In genomic region chr1:205321109-205321958, GRCh38 we compare ENCODE assay signal across 1 cellular context.
TF ChIP-seq lines count a peak whose summit lies in the region.

Gene NUAK2, minus strand, starts transcription at chr1:205321745. Its CDS starts 117 bp downstream, at chr1:205321628.

TF ChIP-seq in K562, 482 proteins besides CTCF, POLR2A, EP300 and RAD21 (continued from another document and continues in another):
- TF ChIP-seq SMAD4 (CRISPR knock-in tag; conservative IDR thresholded peaks at IDR 0.05) (peak; percentile 42; the same call in 1 of the 2 replicates), ZSCAN32 (CRISPR knock-in tag; IDR thresholded peaks at IDR 0.05) (no peak), ZNF165 (CRISPR knock-in tag; IDR thresholded peaks at IDR 0.05; ENCODE audit: borderline replicate concordance) (peak; percentile 47; the same call in 1 of the 2 replicates), ZC3H11A (IDR thresholded peaks at IDR 0.05; ENCODE audit: low read depth, low read length) (no peak), CHD4 (IDR thresholded peaks at IDR 0.05; ENCODE audit: insufficient read depth, insufficient replicate concordance, low read depth, low read length, poor library complexity, severe bottlenecking) (no peak), ZBTB7A (IDR thresholded peaks at IDR 0.05; ENCODE audit: borderline replicate concordance, control insufficient read depth, low read depth, low read length) (no peak), ZNF707 (CRISPR knock-in tag; conservative IDR thresholded peaks at IDR 0.05) (0 out of 2 replicates have a peak, but pooled peaks have one; percentile 43), DLX4 (CRISPR knock-in tag; IDR thresholded peaks at IDR 0.05) (no peak), SP1 (CRISPR knock-in tag; IDR thresholded peaks at IDR 0.05) (peak; percentile 92), EWSR1 (IDR thresholded peaks at IDR 0.05; ENCODE audit: borderline replicate concordance, low read depth, partially characterized antibody) (no peak), ZNF316 (IDR thresholded peaks at IDR 0.05) (no peak), TGIF2 (CRISPR knock-in tag; IDR thresholded peaks at IDR 0.05) (no peak), CCAR2 (IDR thresholded peaks at IDR 0.05; ENCODE audit: low read depth, low read length) (no peak), POLR2G (IDR thresholded peaks at IDR 0.05; ENCODE audit: low read depth, low read length) (peak; percentile 62), CHCHD3 (CRISPR knock-in tag; IDR thresholded peaks at IDR 0.05) (no peak), ARID3A (IDR thresholded peaks at IDR 0.05; ENCODE audit: borderline replicate concordance, low read depth, low read length) (no peak), HDGF (IDR thresholded peaks at IDR 0.05) (no peak), ZC3H8 (IDR thresholded peaks at IDR 0.05) (no peak), KDM5B (IDR thresholded peaks at IDR 0.05; ENCODE audit: insufficient replicate concordance, low read depth, low read length) (peak; percentile 59), ERF (CRISPR knock-in tag; IDR thresholded peaks at IDR 0.05) (no peak), RUNX1 (IDR thresholded peaks at IDR 0.05; ENCODE audit: low read depth) (0 out of 2 replicates have a peak, but pooled peaks have one; percentile 10), MGA (IDR thresholded peaks at IDR 0.05) (peak; percentile 99), HEY1 (CRISPR knock-in tag; IDR thresholded peaks at IDR 0.05; ENCODE audit: borderline replicate concordance) (no peak), NUFIP1 (IDR thresholded peaks at IDR 0.05; ENCODE audit: partially characterized antibody) (no peak), CLOCK (CRISPR knock-in tag; IDR thresholded peaks at IDR 0.05; ENCODE audit: borderline replicate concordance) (no peak), GMEB1 (CRISPR knock-in tag; IDR thresholded peaks at IDR 0.05) (peak; percentile 11; the same call in 1 of the 2 replicates), KDM2B (CRISPR knock-in tag; IDR thresholded peaks at IDR 0.05) (peak; percentile 69; the same call in 1 of the 2 replicates), HDAC6 (IDR thresholded peaks at IDR 0.05; ENCODE audit: low read depth, low read length) (no peak), ZNF639 (CRISPR knock-in tag; conservative IDR thresholded peaks at IDR 0.05 in 1 of 2, IDR thresholded peaks at IDR 0.05 in 1 of 2) (no peak), SNRNP70 (optimal IDR thresholded peaks at IDR 0.05; ENCODE audit: low read depth, low read length) (no peak), SMARCA5 (IDR thresholded peaks at IDR 0.05) (no peak), SNIP1 (IDR thresholded peaks at IDR 0.05; ENCODE audit: low read depth) (no peak), HNRNPLL (IDR thresholded peaks at IDR 0.05; ENCODE audit: low read depth, low read length, poor library complexity, severe bottlenecking) (no peak), EGR1 (conservative IDR thresholded peaks at IDR 0.05) (no peak), SP2 (IDR thresholded peaks at IDR 0.05; ENCODE audit: extremely low read depth, low read depth, low read length, poor library complexity, severe bottlenecking) (peak; percentile 37), MXD1 (CRISPR knock-in tag; IDR thresholded peaks at IDR 0.05; ENCODE audit: borderline replicate concordance, poor library complexity, severe bottlenecking) (no peak), SIN3A (IDR thresholded peaks at IDR 0.05; ENCODE audit: borderline replicate concordance in 2 of 2, control insufficient read depth in 1 of 2, low read depth in 2 of 2, low read length in 2 of 2) (no peak)
